In genomic region chr13:59659981-59660380, GRCh38 we compare ENCODE assay signal across 32 cellular contexts.
"Had no signal": no experiment of that assay in that cellular context is flagged by ENCODE, and none has a peak within 500 bp of the region (broad histone marks: within the 10 kb centered on the region; RNA-seq: fewer than 3 reads in every experiment).

No MANE protein-coding gene starts in this region.

- DNase-seq: Karpas-422, Kasumi-1, MG63, MM.1S, MV-4-11, NCI-H1048, NCI-H1092, NCI-H1092 treated with DMSO at 0.1 percent for 48 hours, NCI-H1105, NCI-H1417 treated with DMSO at 0.1 percent for 48 hours, NCI-H1436, NCI-H1436 treated with DMSO at 0.1 percent for 48 hours, NCI-H146, NCI-H1694, NCI-H1694 treated with DMSO at 0.1 percent for 48 hours, NCI-H187, NCI-H187 treated with DMSO at 0.1 percent for 48 hours, NCI-H1930, NCI-H2029, NCI-H2029 treated with DMSO at 0.1 percent for 48 hours, NCI-H2081, NCI-H2081 treated with DMSO at 0.1 percent for 48 hours, NCI-H2107, NCI-H2171, NCI-H2227 treated with DMSO at 0.1 percent for 48 hours, NCI-H226, NCI-H345, NCI-H446, NCI-H446 treated with DMSO at 0.1 percent for 48 hours, NCI-H510A, NCI-H510A treated with DMSO at 0.1 percent for 48 hours, NCI-H524 treated with DMSO at 0.1 percent for 48 hours had no signal
